Comparison of ENCODE assay signal across 8 cellular contexts in genomic region chr1:207806531-207807394, GRCh38. TPM values are rescaled to one million over a fixed set of nuclear protein-coding genes. Genes with fewer than 3 reads are reported as not detected.
A peak's percentile ranks its signal among the peaks of the same experiment; 100 is the strongest.
DNase-seq lines count a peak whose midpoint lies in the region; ATAC-seq and TF ChIP-seq lines count a peak whose summit lies in the region.

No MANE protein-coding gene starts in this region.

- no peaks in the 10 kb centered on the region for H3K27me3 ChIP-seq in rectal smooth muscle tissue (ENCODE audit: control insufficient read depth, insufficient read depth, low read length)

- H3K4me1 Mint-ChIP-seq in effector memory CD8-positive, alpha-beta T cell (ENCODE audit: low read depth in 2 of 2) = peaks cover 38 to 41% of the 10 kb centered on the region in 2 donors
- peaks cover 12% of the 10 kb centered on the region for H3K4me1 Mint-ChIP-seq in progenitor cell of endocrine pancreas (ENCODE audit: low read depth)

- H3K9ac ChIP-seq in rectal smooth muscle tissue (ENCODE audit: low read length) = no peak overlapping the region

- H3K27ac ChIP-seq in rectal smooth muscle tissue (ENCODE audit: low read depth, low read length) = peak overlapping the region; percentile 47

- H3K4me3 Mint-ChIP-seq in effector memory CD8-positive, alpha-beta T cell = peak overlapping the region; percentile 47 to 69
- no peak overlapping the region for H3K4me3 Mint-ChIP-seq in progenitor cell of endocrine pancreas (ENCODE audit: low read depth)

- H3K27ac Mint-ChIP-seq in effector memory CD8-positive, alpha-beta T cell = peak overlapping the region; percentile 83 to 93
- no peak overlapping the region for H3K27ac Mint-ChIP-seq in progenitor cell of endocrine pancreas

- H3K4me3 ChIP-seq in rectal smooth muscle tissue (ENCODE audit: low read length) = no peak overlapping the region

- H3K36me3 Mint-ChIP-seq in effector memory CD8-positive, alpha-beta T cell (ENCODE audit: insufficient read depth) = peaks cover 45% of the 10 kb centered on the region
- H3K36me3 Mint-ChIP-seq in progenitor cell of endocrine pancreas (ENCODE audit: insufficient read depth) = peaks cover 3% of the 10 kb centered on the region

- no peaks in the 10 kb centered on the region for H3K27me3 Mint-ChIP-seq in effector memory CD8-positive, alpha-beta T cell
- H3K27me3 Mint-ChIP-seq in progenitor cell of endocrine pancreas = no peaks in the 10 kb centered on the region

- no peaks in the 10 kb centered on the region for H3K9me3 Mint-ChIP-seq in effector memory CD8-positive, alpha-beta T cell
- no peaks in the 10 kb centered on the region for H3K9me3 Mint-ChIP-seq in progenitor cell of endocrine pancreas (ENCODE audit: low read depth)

- DNase-seq in Daoy (ENCODE audit: low read depth) (peak; percentile 30), RPMI7951 (ENCODE audit: low read depth) (peak; percentile 41), A172 (ENCODE audit: low spot score) (no peak), AML-193 (lab: John Stamatoyannopoulos, UW) (no peak), progenitor cell of endocrine pancreas (ENCODE audit: low spot score, unreplicated experiment) (no peak)
- DNase-seq in effector memory CD8-positive, alpha-beta T cell = no peak

- no peak for TF ChIP-seq CTCF in progenitor cell of endocrine pancreas (IDR thresholded peaks at IDR 0.05; ENCODE audit: unreplicated experiment)

- peaks cover 66% of the 10 kb centered on the region for H3K36me3 ChIP-seq in rectal smooth muscle tissue (ENCODE audit: control insufficient read depth, insufficient read depth, low read length)

- peak; percentile 66 for ATAC-seq in effector memory CD8-positive, alpha-beta T cell (replicated peaks)
- no peak for ATAC-seq in HG03439 (IDR thresholded peaks at IDR 0.05; ENCODE audit: unreplicated experiment)

- peaks cover 42% of the 10 kb centered on the region for H3K4me1 ChIP-seq in rectal smooth muscle tissue (ENCODE audit: control insufficient read depth, insufficient read depth, low read length)

RNA-seq across cellular contexts. Expression of gene CD46, which starts 54.9 kb away (rescaled TPM):
- total RNA-seq in Daoy (2014; rRNA removed; shearing (Covaris generic)) = 51.0 and 57.2 TPM in 2 replicates
- total RNA-seq in RPMI7951 (2014; rRNA removed; shearing (Covaris generic)) = 58.5 and 72.3 TPM in 2 replicates
- 134 and 148 TPM in 2 replicates for total RNA-seq in A172 (2014; rRNA removed; shearing (Covaris generic))
- 214 and 230 TPM in 2 replicates for total RNA-seq in progenitor cell of endocrine pancreas

Comparison
In these comparisons a context has a peak if more than half of its experiments do, and no peak if none do; other contexts are left out.
1. DNase-seq: peak in Daoy (single experiment) and RPMI7951 (single experiment); none in effector memory CD8-positive, alpha-beta T cell (0 of 3), A172 (single experiment), AML-193 (0 of 2) and progenitor cell of endocrine pancreas (single experiment).